ENCODE assay signal across 2 cellular contexts in the genomic region with DNA sequence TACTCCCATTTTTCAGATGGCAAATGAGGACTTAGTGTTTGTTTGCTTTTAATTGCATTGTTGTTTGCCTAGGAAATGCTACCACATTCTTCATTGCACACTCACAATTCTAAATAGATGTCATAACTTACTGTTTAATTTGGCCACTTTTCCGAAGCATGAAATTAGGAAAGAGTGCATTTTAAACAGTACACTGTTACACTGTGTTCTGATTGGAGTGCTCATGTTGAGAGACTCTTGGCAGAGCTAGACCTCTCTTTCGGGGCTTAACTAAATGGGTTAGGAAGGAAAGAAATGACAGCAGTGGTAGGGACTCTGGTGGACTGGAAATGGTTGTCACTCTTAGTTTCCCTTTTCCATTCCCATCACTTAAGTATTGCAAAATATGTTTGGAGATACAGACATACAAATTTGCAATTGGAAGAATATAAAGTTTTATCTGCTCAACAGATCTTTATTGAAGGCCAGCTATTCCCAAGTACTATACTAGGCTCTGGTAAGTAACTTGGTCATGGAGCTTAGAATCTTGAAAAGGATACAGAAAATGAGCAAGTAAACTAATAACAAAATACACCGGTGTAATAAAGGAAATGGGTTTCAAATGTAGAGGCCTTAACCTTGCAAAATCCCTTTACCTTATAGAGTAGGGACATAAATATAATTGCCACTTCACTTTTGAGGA.
TF ChIP-seq lines count a peak whose summit lies in the region.

No MANE protein-coding gene starts in this region.

TF ChIP-seq in liver, 16 proteins besides CTCF, POLR2A, EP300 and RAD21 (continued from another document):
- TF ChIP-seq, protein P1, sequence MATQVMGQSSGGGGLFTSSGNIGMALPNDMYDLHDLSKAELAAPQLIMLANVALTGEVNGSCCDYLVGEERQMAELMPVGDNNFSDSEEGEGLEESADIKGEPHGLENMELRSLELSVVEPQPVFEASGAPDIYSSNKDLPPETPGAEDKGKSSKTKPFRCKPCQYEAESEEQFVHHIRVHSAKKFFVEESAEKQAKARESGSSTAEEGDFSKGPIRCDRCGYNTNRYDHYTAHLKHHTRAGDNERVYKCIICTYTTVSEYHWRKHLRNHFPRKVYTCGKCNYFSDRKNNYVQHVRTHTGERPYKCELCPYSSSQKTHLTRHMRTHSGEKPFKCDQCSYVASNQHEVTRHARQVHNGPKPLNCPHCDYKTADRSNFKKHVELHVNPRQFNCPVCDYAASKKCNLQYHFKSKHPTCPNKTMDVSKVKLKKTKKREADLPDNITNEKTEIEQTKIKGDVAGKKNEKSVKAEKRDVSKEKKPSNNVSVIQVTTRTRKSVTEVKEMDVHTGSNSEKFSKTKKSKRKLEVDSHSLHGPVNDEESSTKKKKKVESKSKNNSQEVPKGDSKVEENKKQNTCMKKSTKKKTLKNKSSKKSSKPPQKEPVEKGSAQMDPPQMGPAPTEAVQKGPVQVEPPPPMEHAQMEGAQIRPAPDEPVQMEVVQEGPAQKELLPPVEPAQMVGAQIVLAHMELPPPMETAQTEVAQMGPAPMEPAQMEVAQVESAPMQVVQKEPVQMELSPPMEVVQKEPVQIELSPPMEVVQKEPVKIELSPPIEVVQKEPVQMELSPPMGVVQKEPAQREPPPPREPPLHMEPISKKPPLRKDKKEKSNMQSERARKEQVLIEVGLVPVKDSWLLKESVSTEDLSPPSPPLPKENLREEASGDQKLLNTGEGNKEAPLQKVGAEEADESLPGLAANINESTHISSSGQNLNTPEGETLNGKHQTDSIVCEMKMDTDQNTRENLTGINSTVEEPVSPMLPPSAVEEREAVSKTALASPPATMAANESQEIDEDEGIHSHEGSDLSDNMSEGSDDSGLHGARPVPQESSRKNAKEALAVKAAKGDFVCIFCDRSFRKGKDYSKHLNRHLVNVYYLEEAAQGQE (IDR thresholded peaks at IDR 0.05) = peak; percentile 81
- TF ChIP-seq NR2F2 (IDR thresholded peaks at IDR 0.05) = no peak
- TF ChIP-seq RXRA (IDR thresholded peaks at IDR 0.05) = peak; percentile 70 to 88
- TF ChIP-seq JUND (IDR thresholded peaks at IDR 0.05) = peak; percentile 83 to 93
- TF ChIP-seq HNF4A (conservative IDR thresholded peaks at IDR 0.05) = peak; percentile 87 to 88
- TF ChIP-seq TAF1 (conservative IDR thresholded peaks at IDR 0.05) = peak; percentile 62
- peak; percentile 42 to 59 for TF ChIP-seq EGR1 (IDR thresholded peaks at IDR 0.05; ENCODE audit: low read depth in 2 of 2)
- peak; percentile 87 for TF ChIP-seq SP1 (IDR thresholded peaks at IDR 0.05)
- peak; percentile 30 to 47 for TF ChIP-seq GABPA (IDR thresholded peaks at IDR 0.05 in 1 of 2, conservative IDR thresholded peaks at IDR 0.05 in 1 of 2)
- TF ChIP-seq, protein P2, sequence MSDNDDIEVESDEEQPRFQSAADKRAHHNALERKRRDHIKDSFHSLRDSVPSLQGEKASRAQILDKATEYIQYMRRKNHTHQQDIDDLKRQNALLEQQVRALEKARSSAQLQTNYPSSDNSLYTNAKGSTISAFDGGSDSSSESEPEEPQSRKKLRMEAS (IDR thresholded peaks at IDR 0.05) = peak; percentile 96
- TF ChIP-seq FOXA2 (IDR thresholded peaks at IDR 0.05) = peak; percentile 97

TF ChIP-seq in HepG2, 621 proteins besides CTCF, POLR2A, EP300 and RAD21 (continued from another document):
- TF ChIP-seq, protein P3, sequence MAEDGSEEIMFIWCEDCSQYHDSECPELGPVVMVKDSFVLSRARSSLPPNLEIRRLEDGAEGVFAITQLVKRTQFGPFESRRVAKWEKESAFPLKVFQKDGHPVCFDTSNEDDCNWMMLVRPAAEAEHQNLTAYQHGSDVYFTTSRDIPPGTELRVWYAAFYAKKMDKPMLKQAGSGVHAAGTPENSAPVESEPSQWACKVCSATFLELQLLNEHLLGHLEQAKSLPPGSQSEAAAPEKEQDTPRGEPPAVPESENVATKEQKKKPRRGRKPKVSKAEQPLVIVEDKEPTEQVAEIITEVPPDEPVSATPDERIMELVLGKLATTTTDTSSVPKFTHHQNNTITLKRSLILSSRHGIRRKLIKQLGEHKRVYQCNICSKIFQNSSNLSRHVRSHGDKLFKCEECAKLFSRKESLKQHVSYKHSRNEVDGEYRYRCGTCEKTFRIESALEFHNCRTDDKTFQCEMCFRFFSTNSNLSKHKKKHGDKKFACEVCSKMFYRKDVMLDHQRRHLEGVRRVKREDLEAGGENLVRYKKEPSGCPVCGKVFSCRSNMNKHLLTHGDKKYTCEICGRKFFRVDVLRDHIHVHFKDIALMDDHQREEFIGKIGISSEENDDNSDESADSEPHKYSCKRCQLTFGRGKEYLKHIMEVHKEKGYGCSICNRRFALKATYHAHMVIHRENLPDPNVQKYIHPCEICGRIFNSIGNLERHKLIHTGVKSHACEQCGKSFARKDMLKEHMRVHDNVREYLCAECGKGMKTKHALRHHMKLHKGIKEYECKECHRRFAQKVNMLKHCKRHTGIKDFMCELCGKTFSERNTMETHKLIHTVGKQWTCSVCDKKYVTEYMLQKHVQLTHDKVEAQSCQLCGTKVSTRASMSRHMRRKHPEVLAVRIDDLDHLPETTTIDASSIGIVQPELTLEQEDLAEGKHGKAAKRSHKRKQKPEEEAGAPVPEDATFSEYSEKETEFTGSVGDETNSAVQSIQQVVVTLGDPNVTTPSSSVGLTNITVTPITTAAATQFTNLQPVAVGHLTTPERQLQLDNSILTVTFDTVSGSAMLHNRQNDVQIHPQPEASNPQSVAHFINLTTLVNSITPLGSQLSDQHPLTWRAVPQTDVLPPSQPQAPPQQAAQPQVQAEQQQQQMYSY (CRISPR knock-in tag; IDR thresholded peaks at IDR 0.05) = no peak
- TF ChIP-seq, protein P4, sequence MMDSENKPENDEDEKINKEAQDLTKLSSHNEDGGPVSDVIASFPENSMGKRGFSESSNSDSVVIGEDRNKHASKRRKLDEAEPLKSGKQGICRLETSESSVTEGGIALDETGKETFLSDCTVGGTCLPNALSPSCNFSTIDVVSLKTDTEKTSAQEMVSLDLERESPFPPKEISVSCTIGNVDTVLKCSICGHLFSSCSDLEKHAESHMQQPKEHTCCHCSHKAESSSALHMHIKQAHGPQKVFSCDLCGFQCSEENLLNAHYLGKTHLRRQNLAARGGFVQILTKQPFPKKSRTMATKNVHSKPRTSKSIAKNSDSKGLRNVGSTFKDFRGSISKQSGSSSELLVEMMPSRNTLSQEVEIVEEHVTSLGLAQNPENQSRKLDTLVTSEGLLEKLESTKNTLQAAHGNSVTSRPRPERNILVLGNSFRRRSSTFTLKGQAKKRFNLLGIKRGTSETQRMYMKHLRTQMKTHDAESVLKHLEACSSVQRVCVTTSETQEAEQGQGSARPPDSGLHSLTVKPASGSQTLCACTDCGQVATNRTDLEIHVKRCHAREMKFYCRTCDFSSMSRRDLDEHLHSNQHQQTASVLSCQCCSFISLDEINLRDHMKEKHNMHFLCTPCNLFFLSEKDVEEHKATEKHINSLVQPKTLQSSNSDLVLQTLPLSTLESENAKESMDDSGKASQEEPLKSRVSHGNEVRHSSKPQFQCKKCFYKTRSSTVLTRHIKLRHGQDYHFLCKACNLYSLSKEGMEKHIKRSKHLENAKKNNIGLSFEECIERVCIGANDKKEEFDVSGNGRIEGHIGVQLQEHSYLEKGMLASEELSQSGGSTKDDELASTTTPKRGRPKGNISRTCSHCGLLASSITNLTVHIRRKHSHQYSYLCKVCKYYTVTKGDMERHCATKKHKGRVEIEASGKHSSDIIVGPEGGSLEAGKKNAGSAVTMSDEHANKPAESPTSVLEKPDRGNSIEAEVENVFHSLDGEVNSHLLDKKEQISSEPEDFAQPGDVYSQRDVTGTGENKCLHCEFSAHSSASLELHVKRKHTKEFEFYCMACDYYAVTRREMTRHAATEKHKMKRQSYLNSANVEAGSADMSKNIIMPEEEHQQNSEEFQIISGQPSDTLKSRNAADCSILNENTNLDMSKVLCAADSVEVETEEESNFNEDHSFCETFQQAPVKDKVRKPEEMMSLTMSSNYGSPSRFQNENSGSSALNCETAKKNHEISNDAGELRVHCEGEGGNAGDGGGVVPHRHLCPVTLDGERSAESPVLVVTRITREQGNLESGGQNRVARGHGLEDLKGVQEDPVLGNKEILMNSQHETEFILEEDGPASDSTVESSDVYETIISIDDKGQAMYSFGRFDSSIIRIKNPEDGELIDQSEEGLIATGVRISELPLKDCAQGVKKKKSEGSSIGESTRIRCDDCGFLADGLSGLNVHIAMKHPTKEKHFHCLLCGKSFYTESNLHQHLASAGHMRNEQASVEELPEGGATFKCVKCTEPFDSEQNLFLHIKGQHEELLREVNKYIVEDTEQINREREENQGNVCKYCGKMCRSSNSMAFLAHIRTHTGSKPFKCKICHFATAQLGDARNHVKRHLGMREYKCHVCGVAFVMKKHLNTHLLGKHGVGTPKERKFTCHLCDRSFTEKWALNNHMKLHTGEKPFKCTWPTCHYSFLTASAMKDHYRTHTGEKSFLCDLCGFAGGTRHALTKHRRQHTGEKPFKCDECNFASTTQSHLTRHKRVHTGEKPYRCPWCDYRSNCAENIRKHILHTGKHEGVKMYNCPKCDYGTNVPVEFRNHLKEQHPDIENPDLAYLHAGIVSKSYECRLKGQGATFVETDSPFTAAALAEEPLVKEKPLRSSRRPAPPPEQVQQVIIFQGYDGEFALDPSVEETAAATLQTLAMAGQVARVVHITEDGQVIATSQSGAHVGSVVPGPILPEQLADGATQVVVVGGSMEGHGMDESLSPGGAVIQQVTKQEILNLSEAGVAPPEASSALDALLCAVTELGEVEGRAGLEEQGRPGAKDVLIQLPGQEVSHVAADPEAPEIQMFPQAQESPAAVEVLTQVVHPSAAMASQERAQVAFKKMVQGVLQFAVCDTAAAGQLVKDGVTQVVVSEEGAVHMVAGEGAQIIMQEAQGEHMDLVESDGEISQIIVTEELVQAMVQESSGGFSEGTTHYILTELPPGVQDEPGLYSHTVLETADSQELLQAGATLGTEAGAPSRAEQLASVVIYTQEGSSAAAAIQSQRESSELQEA (CRISPR knock-in tag; IDR thresholded peaks at IDR 0.05; ENCODE audit: not compliant biosample characterization) = no peak
- TF ChIP-seq, protein P5, sequence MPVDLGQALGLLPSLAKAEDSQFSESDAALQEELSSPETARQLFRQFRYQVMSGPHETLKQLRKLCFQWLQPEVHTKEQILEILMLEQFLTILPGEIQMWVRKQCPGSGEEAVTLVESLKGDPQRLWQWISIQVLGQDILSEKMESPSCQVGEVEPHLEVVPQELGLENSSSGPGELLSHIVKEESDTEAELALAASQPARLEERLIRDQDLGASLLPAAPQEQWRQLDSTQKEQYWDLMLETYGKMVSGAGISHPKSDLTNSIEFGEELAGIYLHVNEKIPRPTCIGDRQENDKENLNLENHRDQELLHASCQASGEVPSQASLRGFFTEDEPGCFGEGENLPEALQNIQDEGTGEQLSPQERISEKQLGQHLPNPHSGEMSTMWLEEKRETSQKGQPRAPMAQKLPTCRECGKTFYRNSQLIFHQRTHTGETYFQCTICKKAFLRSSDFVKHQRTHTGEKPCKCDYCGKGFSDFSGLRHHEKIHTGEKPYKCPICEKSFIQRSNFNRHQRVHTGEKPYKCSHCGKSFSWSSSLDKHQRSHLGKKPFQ (CRISPR knock-in tag; IDR thresholded peaks at IDR 0.05; ENCODE audit: insufficient replicate concordance) = no peak
- TF ChIP-seq, protein P6, sequence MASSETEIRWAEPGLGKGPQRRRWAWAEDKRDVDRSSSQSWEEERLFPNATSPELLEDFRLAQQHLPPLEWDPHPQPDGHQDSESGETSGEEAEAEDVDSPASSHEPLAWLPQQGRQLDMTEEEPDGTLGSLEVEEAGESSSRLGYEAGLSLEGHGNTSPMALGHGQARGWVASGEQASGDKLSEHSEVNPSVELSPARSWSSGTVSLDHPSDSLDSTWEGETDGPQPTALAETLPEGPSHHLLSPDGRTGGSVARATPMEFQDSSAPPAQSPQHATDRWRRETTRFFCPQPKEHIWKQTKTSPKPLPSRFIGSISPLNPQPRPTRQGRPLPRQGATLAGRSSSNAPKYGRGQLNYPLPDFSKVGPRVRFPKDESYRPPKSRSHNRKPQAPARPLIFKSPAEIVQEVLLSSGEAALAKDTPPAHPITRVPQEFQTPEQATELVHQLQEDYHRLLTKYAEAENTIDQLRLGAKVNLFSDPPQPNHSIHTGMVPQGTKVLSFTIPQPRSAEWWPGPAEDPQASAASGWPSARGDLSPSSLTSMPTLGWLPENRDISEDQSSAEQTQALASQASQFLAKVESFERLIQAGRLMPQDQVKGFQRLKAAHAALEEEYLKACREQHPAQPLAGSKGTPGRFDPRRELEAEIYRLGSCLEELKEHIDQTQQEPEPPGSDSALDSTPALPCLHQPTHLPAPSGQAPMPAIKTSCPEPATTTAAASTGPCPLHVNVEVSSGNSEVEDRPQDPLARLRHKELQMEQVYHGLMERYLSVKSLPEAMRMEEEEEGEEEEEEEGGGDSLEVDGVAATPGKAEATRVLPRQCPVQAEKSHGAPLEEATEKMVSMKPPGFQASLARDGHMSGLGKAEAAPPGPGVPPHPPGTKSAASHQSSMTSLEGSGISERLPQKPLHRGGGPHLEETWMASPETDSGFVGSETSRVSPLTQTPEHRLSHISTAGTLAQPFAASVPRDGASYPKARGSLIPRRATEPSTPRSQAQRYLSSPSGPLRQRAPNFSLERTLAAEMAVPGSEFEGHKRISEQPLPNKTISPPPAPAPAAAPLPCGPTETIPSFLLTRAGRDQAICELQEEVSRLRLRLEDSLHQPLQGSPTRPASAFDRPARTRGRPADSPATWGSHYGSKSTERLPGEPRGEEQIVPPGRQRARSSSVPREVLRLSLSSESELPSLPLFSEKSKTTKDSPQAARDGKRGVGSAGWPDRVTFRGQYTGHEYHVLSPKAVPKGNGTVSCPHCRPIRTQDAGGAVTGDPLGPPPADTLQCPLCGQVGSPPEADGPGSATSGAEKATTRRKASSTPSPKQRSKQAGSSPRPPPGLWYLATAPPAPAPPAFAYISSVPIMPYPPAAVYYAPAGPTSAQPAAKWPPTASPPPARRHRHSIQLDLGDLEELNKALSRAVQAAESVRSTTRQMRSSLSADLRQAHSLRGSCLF (CRISPR knock-in tag; IDR thresholded peaks at IDR 0.05; ENCODE audit: borderline replicate concordance) = no peak
- TF ChIP-seq, protein P7, sequence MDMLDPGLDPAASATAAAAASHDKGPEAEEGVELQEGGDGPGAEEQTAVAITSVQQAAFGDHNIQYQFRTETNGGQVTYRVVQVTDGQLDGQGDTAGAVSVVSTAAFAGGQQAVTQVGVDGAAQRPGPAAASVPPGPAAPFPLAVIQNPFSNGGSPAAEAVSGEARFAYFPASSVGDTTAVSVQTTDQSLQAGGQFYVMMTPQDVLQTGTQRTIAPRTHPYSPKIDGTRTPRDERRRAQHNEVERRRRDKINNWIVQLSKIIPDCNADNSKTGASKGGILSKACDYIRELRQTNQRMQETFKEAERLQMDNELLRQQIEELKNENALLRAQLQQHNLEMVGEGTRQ (IDR thresholded peaks at IDR 0.05; ENCODE audit: low read depth, low read length) = no peak
- TF ChIP-seq, protein P7 (CRISPR knock-in tag; IDR thresholded peaks at IDR 0.05; ENCODE audit: borderline replicate concordance) = no peak
- no peak for TF ChIP-seq SATB2 (CRISPR knock-in tag; IDR thresholded peaks at IDR 0.05)
- TF ChIP-seq ZFAT (CRISPR knock-in tag; conservative IDR thresholded peaks at IDR 0.05) = no peak
